Comparison of ENCODE assay signal across 8 cellular contexts in genomic region chr19:13906910-13907309, GRCh38. TPM values are rescaled to one million over a fixed set of nuclear protein-coding genes. Genes with fewer than 3 reads are reported as not detected.
DNase-seq lines count a peak whose midpoint lies in the region; ATAC-seq, FAIRE-seq and TF ChIP-seq lines count a peak whose summit lies in the region.

No MANE protein-coding gene starts in this region.

- peak overlapping the region; percentile 75 for H3K4me2 ChIP-seq in K562 (ENCODE audit: insufficient read depth, low read length)

- no peak for TF ChIP-seq POLR2A in K562 (conservative IDR thresholded peaks at IDR 0.05)

- H3K4me1 ChIP-seq in K562 (replicated peaks in 1 of 2; ENCODE audit: control insufficient read depth in 2 of 2, insufficient read depth in 2 of 2, low read length in 2 of 2), result peaks cover 10 to 21% of the 10 kb centered on the region in 2 experiments
- peaks cover 0 to 7% of the 10 kb centered on the region in 2 donors for H3K4me1 ChIP-seq in lung (ENCODE audit: control insufficient read depth in 2 of 2, insufficient read depth in 2 of 2, low read length in 2 of 2)
- peaks cover 8% of the 10 kb centered on the region for H3K4me1 ChIP-seq in upper lobe of right lung

- no peak overlapping the region for H3K27ac Mint-ChIP-seq in activated naive CD4-positive, alpha-beta T cell treated with anti-CD3 and anti-CD28 coated beads, Interleukin-2, amount 50 U/mL, for 24 hours

- H3K4me3 Mint-ChIP-seq in activated naive CD4-positive, alpha-beta T cell treated with anti-CD3 and anti-CD28 coated beads, Interleukin-2, amount 50 U/mL, for 24 hours, result peak overlapping the region; percentile 86

- peak overlapping the region; percentile 98 for H2AFZ ChIP-seq in K562 (ENCODE audit: low read depth, low read length)

- no peak for TF ChIP-seq CTCF in K562 (IDR thresholded peaks at IDR 0.05 in 2 of 3, conservative IDR thresholded peaks at IDR 0.05 in 1 of 3; ENCODE audit: insufficient read depth in 2 of 3, low read depth in 1 of 3, low read length in 3 of 3)
- TF ChIP-seq CTCF in lung (IDR thresholded peaks at IDR 0.05; ENCODE audit: control extremely low read depth, extremely low read depth), result no peak
- TF ChIP-seq CTCF in upper lobe of right lung (IDR thresholded peaks at IDR 0.05), result no peak

- FAIRE-seq in K562 (lab: Jason Lieb, UNC), result peak; percentile 75

- H3K9me3 Mint-ChIP-seq in activated naive CD4-positive, alpha-beta T cell treated with anti-CD3 and anti-CD28 coated beads, Interleukin-2, amount 50 U/mL, for 24 hours, result no peaks in the 10 kb centered on the region

- no peaks in the 10 kb centered on the region for H3K9me1 ChIP-seq in K562 (ENCODE audit: control insufficient read depth, insufficient read depth, low read length)

- H3K27me3 ChIP-seq in K562 (ENCODE audit: control insufficient read depth in 2 of 2, insufficient read depth in 2 of 2, low read length in 2 of 2) (no peaks in the 10 kb centered on the region), lung (ENCODE audit: control insufficient read depth, insufficient read depth) (no peaks in the 10 kb centered on the region), upper lobe of right lung (no peaks in the 10 kb centered on the region)

- peak overlapping the region; percentile 67 for H3K4me3 ChIP-seq in K562
- H3K4me3 ChIP-seq in lung, result peak overlapping the region; percentile 97
- peak overlapping the region; percentile 90 for H3K4me3 ChIP-seq in upper lobe of right lung

- H3K4me1 Mint-ChIP-seq in activated naive CD4-positive, alpha-beta T cell treated with anti-CD3 and anti-CD28 coated beads, Interleukin-2, amount 50 U/mL, for 24 hours, result peaks cover 11% of the 10 kb centered on the region

- peaks cover under 1% of the 10 kb centered on the region for H3K36me3 Mint-ChIP-seq in activated naive CD4-positive, alpha-beta T cell treated with anti-CD3 and anti-CD28 coated beads, Interleukin-2, amount 50 U/mL, for 24 hours

- ATAC-seq in K562, result no peak
- ATAC-seq in lung (ENCODE audit: insufficient read depth, low FRiP score), result no peak
- no peak for ATAC-seq in upper lobe of right lung

- no peak for DNase-seq in activated naive CD4-positive, alpha-beta T cell (lab: John Stamatoyannopoulos, UW)
- DNase-seq in K562 (ENCODE audit: extremely low read depth in 1 of 4, low spot score in 3 of 4) (no peak), lung (ENCODE audit: low spot score) (no peak), upper lobe of right lung (no peak), NCI-H1417 (lab: John Stamatoyannopoulos, UW) (no peak), ACHN (no peak), pons (ENCODE audit: low spot score) (no peak)

- no peaks in the 10 kb centered on the region for H3K9me3 ChIP-seq in K562 (replicated peaks; ENCODE audit: control insufficient read depth, insufficient read depth, low read depth, low read length)
- H3K9me3 ChIP-seq in lung (ENCODE audit: control insufficient read depth in 2 of 2, insufficient read depth in 1 of 2, low read length in 1 of 2), result no peaks in the 10 kb centered on the region
- no peaks in the 10 kb centered on the region for H3K9me3 ChIP-seq in upper lobe of right lung

- H3K27ac ChIP-seq in K562 (ENCODE audit: extremely low read depth, low read depth, low read length), result peak overlapping the region; percentile 76; the same call in 2 of the 3 replicates
- peak overlapping the region in 1 of 2 donors; percentile 10 for H3K27ac ChIP-seq in lung (ENCODE audit: low read depth in 1 of 2, low read length in 1 of 2)
- H3K27ac ChIP-seq in upper lobe of right lung, result no peak overlapping the region

- 63% methylated on average over 5 of the region's 5 CpGs for WGBS in K562 (ENCODE audit: insufficient coverage, low coverage, missing lambda C conversion rate)
- WGBS in lung, 2 donors, result 92 to 97% methylated on average over 5 of the region's 5 CpGs

- TSS peak; percentile 76 for BruUV-seq in K562 (replicated peaks; lab: Mats Ljungman, UMichigan)

- POLR2A ChIA-PET in K562 (lab: Yijun Ruan, JAX), result interaction anchor here (0.7 to 1.4 kb wide), 3 partner anchors 14 to 155 kb away, joined by 3 to 5 read pairs (median 4); partner anchors contain the start of gene PALM3

- peaks cover 22% of the 10 kb centered on the region for H3K79me2 ChIP-seq in K562 (ENCODE audit: control insufficient read depth, insufficient read depth, low read length)

- H3K9ac ChIP-seq in K562 (ENCODE audit: insufficient read depth in 1 of 2, low read depth in 2 of 2, low read length in 2 of 2), result peak overlapping the region; percentile 79 to 94

- in situ Hi-C loops in K562 (cut with MboI), result no loop called here
- in situ Hi-C loops in ACHN (cut with HindIII; ENCODE audit: low pct_ligation_motif_present, low pct_unique_long_range_greater_than_20kb, low sequenced_read_pairs), result no loop called here

- no peak for TF ChIP-seq RAD21 in K562 (CRISPR knock-in tag; conservative IDR thresholded peaks at IDR 0.05 in 1 of 2, IDR thresholded peaks at IDR 0.05 in 1 of 2)

- H3K36me3 ChIP-seq in K562 (ENCODE audit: control insufficient read depth, insufficient read depth, low read length) (peaks cover 13% of the 10 kb centered on the region; the same call in 2 of the 3 replicates), lung (ENCODE audit: control insufficient read depth in 2 of 2, insufficient read depth in 2 of 2, low read length in 2 of 2) (peaks cover 0 to 8% of the 10 kb centered on the region in 2 donors), upper lobe of right lung (peaks cover 12% of the 10 kb centered on the region)

- H4K20me1 ChIP-seq in K562 (replicated peaks; ENCODE audit: control insufficient read depth, insufficient read depth, low read length), result no peaks in the 10 kb centered on the region

- CTCF ChIA-PET in K562 (lab: Yijun Ruan, JAX; ENCODE audit: low intra/inter-chr PET ratio), result no interaction called here

- H3K27me3 Mint-ChIP-seq in activated naive CD4-positive, alpha-beta T cell treated with anti-CD3 and anti-CD28 coated beads, Interleukin-2, amount 50 U/mL, for 24 hours, result no peaks in the 10 kb centered on the region

- intact Hi-C loops in K562 (cut with micrococcal nuclease), result no loop called here
- intact Hi-C loops in upper lobe of right lung (cut with DNase I), result no loop called here

- TF ChIP-seq EP300 in K562 (IDR thresholded peaks at IDR 0.05; ENCODE audit: low read length), result no peak

RNA-seq across cellular contexts. Expression of gene CC2D1A, which starts 0.9 kb away (rescaled TPM):
- total RNA-seq in K562 (2011; cell fraction: chromatin; rRNA removed; ENCODE audit: low replicate concordance), result 61.5 and 146 TPM in 2 replicates
- total RNA-seq in K562 (2011; cell fraction: nucleolus; rRNA removed), result 72.1 and 79.4 TPM in 2 replicates
- total RNA-seq in K562 (2011; cell fraction: nucleoplasm; rRNA removed), result 61.5 and 70.7 TPM in 2 replicates
- total RNA-seq in K562 (2014; rRNA removed) (17.9 and 18.8 TPM in 2 replicates), K562 (2014; rRNA removed; fragmentation: Illumina TruSeq; extraction: Trizol) (5.8 and 7.7 TPM in 2 replicates), K562 (2015; rRNA removed; fragmentation: Illumina TruSeq; extraction: Trizol) (12.0 and 12.9 TPM in 2 replicates), K562 (2021) (28.4 and 31.0 TPM in 2 replicates), lung (10 to 100 TPM; 19.9 to 39.5 TPM), upper lobe of right lung (28.9 TPM)
- polyA plus RNA-seq in K562 (2011; rRNA removed) (10.1 and 25.5 TPM in 2 replicates), K562 (2014; fragmentation: Illumina TruSeq; extraction: Trizol) (15.6 and 21.2 TPM in 2 replicates), K562 (2014; fragmentation: Nextera tagmentation; extraction: Ambion mirVana) (under 1 TPM; 0.32 to 0.42 TPM), K562 (2014; rRNA removed) (26.7 and 27.1 TPM in 2 replicates), lung (10 to 100 TPM; 19.3 to 38.9 TPM)
- polyA plus RNA-seq in K562 (2011; cell fraction: cytosol; rRNA removed), result 8.9 and 11.7 TPM in 2 replicates
- polyA plus RNA-seq in K562 (2011; cell fraction: nucleus; rRNA removed), result 67.6 and 73.2 TPM in 2 replicates
- 17.9 and 39.2 TPM in 2 replicates for polyA plus RNA-seq in K562 (2012)
- 8.3 and 8.9 TPM in 2 replicates for polyA minus RNA-seq in K562 (2011; rRNA and poly(A)+ RNA removed)
- 9.0 and 11.1 TPM in 2 replicates for polyA minus RNA-seq in K562 (2011; cell fraction: cytosol; rRNA and poly(A)+ RNA removed)
- polyA minus RNA-seq in K562 (2011; cell fraction: nucleus; rRNA and poly(A)+ RNA removed), result 15.9 and 19.3 TPM in 2 replicates

RNA-seq across cellular contexts. Expression of gene BRME1, which starts 1.0 kb away (rescaled TPM):
- total RNA-seq in K562 (2011; cell fraction: chromatin; rRNA removed; ENCODE audit: low replicate concordance), result 4.2 and 15.2 TPM in 2 replicates
- total RNA-seq in K562 (2011; cell fraction: nucleolus; rRNA removed), result 11.3 and 15.2 TPM in 2 replicates
- total RNA-seq in K562 (2011; cell fraction: nucleoplasm; rRNA removed), result 7.3 TPM in 2 replicates
- 3.6 and 4.2 TPM in 2 replicates for total RNA-seq in K562 (2014; rRNA removed)
- total RNA-seq in K562 (2014; rRNA removed; fragmentation: Illumina TruSeq; extraction: Trizol), result 1.9 and 2.4 TPM in 2 replicates
- total RNA-seq in K562 (2015; rRNA removed; fragmentation: Illumina TruSeq; extraction: Trizol), result 4.6 and 6.0 TPM in 2 replicates
- total RNA-seq in K562 (2021), result 5.9 and 6.1 TPM in 2 replicates
- polyA plus RNA-seq in K562 (2011; rRNA removed), result 3.0 and 5.5 TPM in 2 replicates
- 5.1 and 5.3 TPM in 2 replicates for polyA plus RNA-seq in K562 (2011; cell fraction: cytosol; rRNA removed)
- polyA plus RNA-seq in K562 (2011; cell fraction: nucleus; rRNA removed), result 13.5 and 15.3 TPM in 2 replicates
- 4.7 and 8.9 TPM in 2 replicates for polyA plus RNA-seq in K562 (2012)
- polyA plus RNA-seq in K562 (2014; fragmentation: Illumina TruSeq; extraction: Trizol), result 4.6 and 4.8 TPM in 2 replicates
- polyA plus RNA-seq in K562 (2014; fragmentation: Nextera tagmentation; extraction: Ambion mirVana), result under 1 TPM; 0.75 to 0.88 TPM
- polyA plus RNA-seq in K562 (2014; rRNA removed), result 4.5 and 6.0 TPM in 2 replicates
- 1.4 and 1.6 TPM in 2 replicates for polyA minus RNA-seq in K562 (2011; rRNA and poly(A)+ RNA removed)
- polyA minus RNA-seq in K562 (2011; cell fraction: cytosol; rRNA and poly(A)+ RNA removed), result 1.4 and 4.5 TPM in 2 replicates
- polyA minus RNA-seq in K562 (2011; cell fraction: nucleus; rRNA and poly(A)+ RNA removed), result 4.6 and 7.6 TPM in 2 replicates
- 1 to 10 TPM; 2.9 to 3.0 TPM for total RNA-seq in lung
- polyA plus RNA-seq in lung, result 1 to 10 TPM; 1.3 to 3.2 TPM
- total RNA-seq in upper lobe of right lung, result 2.0 TPM

RNA-seq across cellular contexts. Expression of gene NANOS3, which starts 30.0 kb away (rescaled TPM):
- not detected in 2 replicates for total RNA-seq in K562 (2011; cell fraction: chromatin; rRNA removed; ENCODE audit: low replicate concordance)
- total RNA-seq in K562 (2011; cell fraction: nucleolus; rRNA removed), result not detected in 2 replicates
- total RNA-seq in K562 (2011; cell fraction: nucleoplasm; rRNA removed), result not detected in 2 replicates
- total RNA-seq in K562 (2014; rRNA removed) (not detected in 2 replicates), K562 (2014; rRNA removed; fragmentation: Illumina TruSeq; extraction: Trizol) (not detected in 2 replicates), K562 (2015; rRNA removed; fragmentation: Illumina TruSeq; extraction: Trizol) (not detected in 2 replicates), K562 (2021) (not detected in 2 replicates), lung (1 to 10 TPM in 1 of 2 donors, not detected in 1; 1.5 TPM), upper lobe of right lung (not detected)
- polyA plus RNA-seq in K562 (2011; rRNA removed) (not detected in 2 replicates), K562 (2014; fragmentation: Illumina TruSeq; extraction: Trizol) (not detected in 2 replicates), K562 (2014; fragmentation: Nextera tagmentation; extraction: Ambion mirVana) (not detected), K562 (2014; rRNA removed) (not detected in 2 replicates), lung (under 1 TPM; 0.81 to 0.82 TPM)
- polyA plus RNA-seq in K562 (2011; cell fraction: cytosol; rRNA removed), result not detected in 2 replicates
- not detected in 2 replicates for polyA plus RNA-seq in K562 (2011; cell fraction: nucleus; rRNA removed)
- not detected in 2 replicates for polyA plus RNA-seq in K562 (2012)
- polyA minus RNA-seq in K562 (2011; rRNA and poly(A)+ RNA removed), result not detected in 2 replicates
- polyA minus RNA-seq in K562 (2011; cell fraction: cytosol; rRNA and poly(A)+ RNA removed), result not detected in 2 replicates
- not detected in 2 replicates for polyA minus RNA-seq in K562 (2011; cell fraction: nucleus; rRNA and poly(A)+ RNA removed)

RNA-seq across cellular contexts. Expression of gene PODNL1, which starts 31.3 kb away (rescaled TPM):
- 0.14 and 2.1 TPM in 2 replicates for total RNA-seq in K562 (2011; cell fraction: chromatin; rRNA removed; ENCODE audit: low replicate concordance)
- total RNA-seq in K562 (2011; cell fraction: nucleolus; rRNA removed), result 0.53 and 1.2 TPM in 2 replicates
- total RNA-seq in K562 (2011; cell fraction: nucleoplasm; rRNA removed), result 0.29 and 2.3 TPM in 2 replicates
- 0.12 TPM in 1 of 2 replicates, not detected in the other for total RNA-seq in K562 (2014; rRNA removed)
- total RNA-seq in K562 (2014; rRNA removed; fragmentation: Illumina TruSeq; extraction: Trizol), result not detected in 2 replicates
- total RNA-seq in K562 (2015; rRNA removed; fragmentation: Illumina TruSeq; extraction: Trizol), result 0.25 and 0.34 TPM in 2 replicates
- 0.40 and 0.47 TPM in 2 replicates for total RNA-seq in K562 (2021)
- polyA plus RNA-seq in K562 (2011; rRNA removed), result 0.18 and 0.46 TPM in 2 replicates
- polyA plus RNA-seq in K562 (2011; cell fraction: cytosol; rRNA removed), result 0.55 and 0.91 TPM in 2 replicates
- 0.18 and 0.60 TPM in 2 replicates for polyA plus RNA-seq in K562 (2011; cell fraction: nucleus; rRNA removed)
- polyA plus RNA-seq in K562 (2012), result 0.82 and 1.8 TPM in 2 replicates
- 0.22 and 0.42 TPM in 2 replicates for polyA plus RNA-seq in K562 (2014; fragmentation: Illumina TruSeq; extraction: Trizol)
- under 1 TPM in 1 of 2 experiments, not detected in 1; 0.24 TPM for polyA plus RNA-seq in K562 (2014; fragmentation: Nextera tagmentation; extraction: Ambion mirVana)
- 0.21 TPM in 1 of 2 replicates, not detected in the other for polyA plus RNA-seq in K562 (2014; rRNA removed)
- 0.42 TPM in 1 of 2 replicates, not detected in the other for polyA minus RNA-seq in K562 (2011; rRNA and poly(A)+ RNA removed)
- not detected in 2 replicates for polyA minus RNA-seq in K562 (2011; cell fraction: cytosol; rRNA and poly(A)+ RNA removed)
- polyA minus RNA-seq in K562 (2011; cell fraction: nucleus; rRNA and poly(A)+ RNA removed), result 0.13 and 0.67 TPM in 2 replicates
- 1 to 10 TPM in 1 of 2 donors, under 1 TPM in 1; 0.88 to 6.4 TPM for total RNA-seq in lung
- under 1 TPM; 0.55 to 0.95 TPM for polyA plus RNA-seq in lung
- 2.8 TPM for total RNA-seq in upper lobe of right lung

RNA-seq across cellular contexts. Expression of gene DCAF15, which starts 45.4 kb away (rescaled TPM):
- total RNA-seq in K562 (2011; cell fraction: chromatin; rRNA removed; ENCODE audit: low replicate concordance), result 49.6 and 162 TPM in 2 replicates
- total RNA-seq in K562 (2011; cell fraction: nucleolus; rRNA removed), result 148 and 149 TPM in 2 replicates
- 55.0 and 76.5 TPM in 2 replicates for total RNA-seq in K562 (2011; cell fraction: nucleoplasm; rRNA removed)
- total RNA-seq in K562 (2014; rRNA removed) (37.0 and 39.4 TPM in 2 replicates), K562 (2014; rRNA removed; fragmentation: Illumina TruSeq; extraction: Trizol) (10.4 and 13.6 TPM in 2 replicates), K562 (2015; rRNA removed; fragmentation: Illumina TruSeq; extraction: Trizol) (22.5 and 24.0 TPM in 2 replicates), K562 (2021) (63.2 and 68.5 TPM in 2 replicates), lung (10 to 100 TPM; 13.8 to 37.9 TPM), upper lobe of right lung (35.1 TPM)
- polyA plus RNA-seq in K562 (2011; rRNA removed) (27.7 and 46.8 TPM in 2 replicates), K562 (2014; fragmentation: Illumina TruSeq; extraction: Trizol) (31.0 and 55.5 TPM in 2 replicates), K562 (2014; fragmentation: Nextera tagmentation; extraction: Ambion mirVana) (under 1 TPM; 0.17 to 0.56 TPM), K562 (2014; rRNA removed) (52.5 and 56.2 TPM in 2 replicates), lung (10 to 100 TPM; 29.0 to 56.1 TPM)
- polyA plus RNA-seq in K562 (2011; cell fraction: cytosol; rRNA removed), result 28.8 and 44.6 TPM in 2 replicates
- 228 and 347 TPM in 2 replicates for polyA plus RNA-seq in K562 (2011; cell fraction: nucleus; rRNA removed)
- 50.0 and 68.0 TPM in 2 replicates for polyA plus RNA-seq in K562 (2012)
- 14.2 and 17.7 TPM in 2 replicates for polyA minus RNA-seq in K562 (2011; rRNA and poly(A)+ RNA removed)
- 19.0 and 22.3 TPM in 2 replicates for polyA minus RNA-seq in K562 (2011; cell fraction: cytosol; rRNA and poly(A)+ RNA removed)
- polyA minus RNA-seq in K562 (2011; cell fraction: nucleus; rRNA and poly(A)+ RNA removed), result 42.0 and 54.3 TPM in 2 replicates
